ENCODE assay signal across 8 cellular contexts in the genomic region with DNA sequence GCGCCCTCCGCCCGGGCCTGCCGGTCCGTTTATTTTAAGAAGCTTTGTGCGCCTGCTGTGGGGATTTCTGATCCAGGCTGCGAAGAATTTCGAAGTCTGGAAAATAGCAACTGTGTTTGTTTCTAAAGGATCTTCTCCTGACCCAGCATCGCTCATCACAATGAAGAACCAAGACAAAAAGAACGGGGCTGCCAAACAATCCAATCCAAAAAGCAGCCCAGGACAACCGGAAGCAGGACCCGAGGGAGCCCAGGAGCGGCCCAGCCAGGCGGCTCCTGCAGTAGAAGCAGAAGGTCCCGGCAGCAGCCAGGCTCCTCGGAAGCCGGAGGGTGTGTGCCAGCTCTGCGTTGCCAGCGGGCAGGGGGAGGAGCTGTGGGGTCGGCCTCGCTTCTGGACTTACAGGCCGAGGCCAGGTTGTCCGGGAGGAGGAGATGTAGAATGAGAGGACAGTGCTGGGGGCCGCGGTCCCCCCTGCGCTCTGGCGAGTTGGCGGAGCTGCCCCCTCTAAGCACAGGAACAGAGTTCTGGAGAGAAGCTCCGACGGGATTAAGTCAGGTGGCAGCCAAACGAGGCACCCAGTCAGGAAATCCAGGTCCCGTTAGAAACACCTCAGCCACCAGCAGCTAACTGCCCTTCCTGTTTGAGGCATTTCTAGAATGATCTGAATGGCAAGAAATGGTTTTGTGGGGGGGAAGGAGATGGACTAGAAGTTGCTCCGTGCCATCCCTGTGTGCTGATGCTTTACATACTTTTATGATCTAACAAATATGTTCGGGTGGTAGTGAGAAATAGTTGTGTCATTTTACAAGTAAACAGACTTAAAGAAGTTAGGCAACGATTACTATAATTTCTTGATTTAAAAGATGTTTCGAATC. TPM values are rescaled to one million over a fixed set of nuclear protein-coding genes. Genes with fewer than 3 reads are reported as not detected.
DNase-seq lines count a peak whose midpoint lies in the region; ATAC-seq and TF ChIP-seq lines count a peak whose summit lies in the region.

No MANE protein-coding gene starts in this region.

- H3K27ac ChIP-seq in aorta (ENCODE audit: low read depth in 1 of 2, low read length in 2 of 2), result peak overlapping the region; percentile 63 to 88

- no peaks in the 10 kb centered on the region for H3K9me3 Mint-ChIP-seq in activated T-helper 1 cell treated with anti-CD3 and anti-CD28 coated beads, Interleukin-12 subunit alpha, Interleukin-12 subunit beta, Interleukin-2, Interleukin-4 antibody, amounts not matched to agents 30 ng/mL and 10 ng/mL and 1 ng/mL, durations not matched to agents 14 hours and 24 hours and 36 hours
- H3K9me3 Mint-ChIP-seq in nephron, result no peaks in the 10 kb centered on the region

- ATAC-seq in aorta (ENCODE audit: low FRiP score), result peak; percentile 53

- no peaks in the 10 kb centered on the region for H3K9me3 ChIP-seq in aorta (ENCODE audit: control insufficient read depth, low read length)

- H3K27ac Mint-ChIP-seq in activated T-helper 1 cell treated with anti-CD3 and anti-CD28 coated beads, Interleukin-12 subunit alpha, Interleukin-12 subunit beta, Interleukin-2, Interleukin-4 antibody, amounts not matched to agents 30 ng/mL and 10 ng/mL and 1 ng/mL, durations not matched to agents 14 hours and 24 hours and 36 hours, result peak overlapping the region; percentile 89
- peak overlapping the region; percentile 98 to 99 (median 98) for H3K27ac Mint-ChIP-seq in nephron

- intact Hi-C loops in activated T-helper 1 cell treated with anti-CD3 and anti-CD28 coated beads, Interleukin-12 subunit alpha, Interleukin-12 subunit beta, Interleukin-2, Interleukin-4 antibody, amounts not matched to agents 30 ng/mL and 10 ng/mL and 1 ng/mL, durations not matched to agents 14 hours and 24 hours and 36 hours (cut with micrococcal nuclease), result loop anchor here (5.0 kb wide), 2 partner anchors 72 to 238 kb away; partner anchors contain the start of gene LCK
- intact Hi-C loops in aorta (cut with DNase I), result no loop called here

- H3K4me3 Mint-ChIP-seq in activated T-helper 1 cell treated with anti-CD3 and anti-CD28 coated beads, Interleukin-12 subunit alpha, Interleukin-12 subunit beta, Interleukin-2, Interleukin-4 antibody, amounts not matched to agents 30 ng/mL and 10 ng/mL and 1 ng/mL, durations not matched to agents 14 hours and 24 hours and 36 hours, result peak overlapping the region; percentile 96
- peak overlapping the region; percentile 94 to 96 (median 95) for H3K4me3 Mint-ChIP-seq in nephron

- TF ChIP-seq CTCF in fibroblast of pulmonary artery (IDR thresholded peaks at IDR 0.05; ENCODE audit: low read length, missing control alignments) (no peak), nephron (IDR thresholded peaks at IDR 0.05; ENCODE audit: unreplicated experiment in 3 of 3) (no peak)

- peak; percentile 52 for DNase-seq in NCI-H82 (lab: John Stamatoyannopoulos, UW)
- DNase-seq in NCI-H82 treated with DMSO at 0.1 percent for 48 hours (lab: John Stamatoyannopoulos, UW; ENCODE audit: unreplicated experiment), result no peak
- DNase-seq in NAMALWA (ENCODE audit: low spot score), result peak; percentile 49
- DNase-seq in activated T-helper 1 cell treated with anti-CD3 and anti-CD28 coated beads, Interleukin-12 subunit alpha, Interleukin-12 subunit beta, Interleukin-2, Interleukin-4 antibody, amounts not matched to agents 30 ng/mL and 10 ng/mL and 1 ng/mL, durations not matched to agents 14 hours and 24 hours and 36 hours (ENCODE audit: low spot score), result no peak
- DNase-seq in fibroblast of pulmonary artery (ENCODE audit: low read depth), result peak; percentile 60
- DNase-seq in aorta, result peak; percentile 79 to 88
- no peak for DNase-seq in pons (ENCODE audit: low spot score)

- H3K4me1 Mint-ChIP-seq in activated T-helper 1 cell treated with anti-CD3 and anti-CD28 coated beads, Interleukin-12 subunit alpha, Interleukin-12 subunit beta, Interleukin-2, Interleukin-4 antibody, amounts not matched to agents 30 ng/mL and 10 ng/mL and 1 ng/mL, durations not matched to agents 14 hours and 24 hours and 36 hours (ENCODE audit: low read depth), result peaks cover 53% of the 10 kb centered on the region
- peaks cover 32% of the 10 kb centered on the region for H3K4me1 Mint-ChIP-seq in nephron

- H3K27me3 Mint-ChIP-seq in activated T-helper 1 cell treated with anti-CD3 and anti-CD28 coated beads, Interleukin-12 subunit alpha, Interleukin-12 subunit beta, Interleukin-2, Interleukin-4 antibody, amounts not matched to agents 30 ng/mL and 10 ng/mL and 1 ng/mL, durations not matched to agents 14 hours and 24 hours and 36 hours (ENCODE audit: insufficient read depth), result no peaks in the 10 kb centered on the region
- H3K27me3 Mint-ChIP-seq in nephron (ENCODE audit: low read depth), result no peaks in the 10 kb centered on the region

- H3K36me3 Mint-ChIP-seq in activated T-helper 1 cell treated with anti-CD3 and anti-CD28 coated beads, Interleukin-12 subunit alpha, Interleukin-12 subunit beta, Interleukin-2, Interleukin-4 antibody, amounts not matched to agents 30 ng/mL and 10 ng/mL and 1 ng/mL, durations not matched to agents 14 hours and 24 hours and 36 hours (ENCODE audit: low read depth), result peaks cover 44% of the 10 kb centered on the region
- H3K36me3 Mint-ChIP-seq in nephron (ENCODE audit: low read depth), result peaks cover 45% of the 10 kb centered on the region

- 4% methylated on average over 36 of the region's 36 CpGs for WGBS in aorta, 2 donors

- H3K4me3 ChIP-seq in fibroblast of pulmonary artery (replicated peaks; ENCODE audit: low read depth, low read length) (peak overlapping the region; percentile 77), aorta (ENCODE audit: low read length in 2 of 2) (peak overlapping the region; percentile 56)

- H3K27me3 ChIP-seq in aorta (ENCODE audit: control insufficient read depth in 1 of 2, insufficient read depth in 2 of 2, low read length in 1 of 2), result no peaks in the 10 kb centered on the region

- peaks cover 0 to 2% of the 10 kb centered on the region in 2 donors for H3K36me3 ChIP-seq in aorta (ENCODE audit: control insufficient read depth in 1 of 2, insufficient read depth in 2 of 2, low read length in 1 of 2)

- H3K4me1 ChIP-seq in aorta (ENCODE audit: control insufficient read depth in 1 of 2, insufficient read depth in 2 of 2, low read length in 2 of 2), result no peaks in the 10 kb centered on the region

RNA-seq across cellular contexts. Expression of gene TXLNA, which starts 0.9 kb away (rescaled TPM):
- 109 and 110 TPM in 2 replicates for total RNA-seq in activated T-helper 1 cell treated with anti-CD3 and anti-CD28 coated beads, Interleukin-12 subunit alpha, Interleukin-12 subunit beta, Interleukin-2, Interleukin-4 antibody, amounts not matched to agents 30 ng/mL and 10 ng/mL and 1 ng/mL, durations not matched to agents 14 hours and 24 hours and 36 hours
- 10 to 100 TPM; 46.7 to 55.5 TPM for total RNA-seq in aorta
- 10 to 100 TPM; 14.3 to 23.9 TPM for polyA plus RNA-seq in aorta

RNA-seq across cellular contexts. Expression of gene CCDC28B, which starts 20.0 kb away (rescaled TPM):
- 28.2 and 32.6 TPM in 2 replicates for total RNA-seq in activated T-helper 1 cell treated with anti-CD3 and anti-CD28 coated beads, Interleukin-12 subunit alpha, Interleukin-12 subunit beta, Interleukin-2, Interleukin-4 antibody, amounts not matched to agents 30 ng/mL and 10 ng/mL and 1 ng/mL, durations not matched to agents 14 hours and 24 hours and 36 hours
- 1 to 10 TPM; 4.8 to 7.1 TPM for total RNA-seq in aorta
- 10 to 100 TPM in 1 of 2 donors, 1 to 10 TPM in 1; 2.8 to 10.5 TPM for polyA plus RNA-seq in aorta

RNA-seq across cellular contexts. Expression of gene IQCC, which starts 25.0 kb away (rescaled TPM):
- 5.7 and 6.0 TPM in 2 replicates for total RNA-seq in activated T-helper 1 cell treated with anti-CD3 and anti-CD28 coated beads, Interleukin-12 subunit alpha, Interleukin-12 subunit beta, Interleukin-2, Interleukin-4 antibody, amounts not matched to agents 30 ng/mL and 10 ng/mL and 1 ng/mL, durations not matched to agents 14 hours and 24 hours and 36 hours
- total RNA-seq in aorta, result 1 to 10 TPM in 1 of 2 donors, under 1 TPM in 1; 0.62 to 1.4 TPM
- polyA plus RNA-seq in aorta, result 1 to 10 TPM in 1 of 2 donors, under 1 TPM in 1; 0.50 to 2.4 TPM

RNA-seq across cellular contexts. Expression of gene DCDC2B, which starts 28.5 kb away (rescaled TPM):
- total RNA-seq in activated T-helper 1 cell treated with anti-CD3 and anti-CD28 coated beads, Interleukin-12 subunit alpha, Interleukin-12 subunit beta, Interleukin-2, Interleukin-4 antibody, amounts not matched to agents 30 ng/mL and 10 ng/mL and 1 ng/mL, durations not matched to agents 14 hours and 24 hours and 36 hours, result 0.15 TPM in 1 of 2 replicates, not detected in the other
- not detected for total RNA-seq in aorta
- not detected for polyA plus RNA-seq in aorta

RNA-seq across cellular contexts. Expression of gene TMEM234, which starts 41.7 kb away (rescaled TPM):
- total RNA-seq in activated T-helper 1 cell treated with anti-CD3 and anti-CD28 coated beads, Interleukin-12 subunit alpha, Interleukin-12 subunit beta, Interleukin-2, Interleukin-4 antibody, amounts not matched to agents 30 ng/mL and 10 ng/mL and 1 ng/mL, durations not matched to agents 14 hours and 24 hours and 36 hours, result 13.5 and 15.0 TPM in 2 replicates
- total RNA-seq in aorta, result 10 to 100 TPM; 18.0 to 24.3 TPM
- polyA plus RNA-seq in aorta, result 10 to 100 TPM; 10.4 to 21.0 TPM

Comparison
In these comparisons a context has a peak if more than half of its experiments do, and no peak if none do; other contexts are left out.
1. DNase-seq: peak in NCI-H82 (single experiment), NAMALWA (single experiment), fibroblast of pulmonary artery (single experiment) and aorta (2 of 2); none in NCI-H82 treated with DMSO at 0.1 percent for 48 hours (single experiment), activated T-helper 1 cell treated with anti-CD3 and anti-CD28 coated beads, Interleukin-12 subunit alpha, Interleukin-12 subunit beta, Interleukin-2, Interleukin-4 antibody, amounts not matched to agents 30 ng/mL and 10 ng/mL and 1 ng/mL, durations not matched to agents 14 hours and 24 hours and 36 hours (single experiment) and pons (single experiment).